17 cellular contexts compared by ENCODE assay signal in the genomic region with DNA sequence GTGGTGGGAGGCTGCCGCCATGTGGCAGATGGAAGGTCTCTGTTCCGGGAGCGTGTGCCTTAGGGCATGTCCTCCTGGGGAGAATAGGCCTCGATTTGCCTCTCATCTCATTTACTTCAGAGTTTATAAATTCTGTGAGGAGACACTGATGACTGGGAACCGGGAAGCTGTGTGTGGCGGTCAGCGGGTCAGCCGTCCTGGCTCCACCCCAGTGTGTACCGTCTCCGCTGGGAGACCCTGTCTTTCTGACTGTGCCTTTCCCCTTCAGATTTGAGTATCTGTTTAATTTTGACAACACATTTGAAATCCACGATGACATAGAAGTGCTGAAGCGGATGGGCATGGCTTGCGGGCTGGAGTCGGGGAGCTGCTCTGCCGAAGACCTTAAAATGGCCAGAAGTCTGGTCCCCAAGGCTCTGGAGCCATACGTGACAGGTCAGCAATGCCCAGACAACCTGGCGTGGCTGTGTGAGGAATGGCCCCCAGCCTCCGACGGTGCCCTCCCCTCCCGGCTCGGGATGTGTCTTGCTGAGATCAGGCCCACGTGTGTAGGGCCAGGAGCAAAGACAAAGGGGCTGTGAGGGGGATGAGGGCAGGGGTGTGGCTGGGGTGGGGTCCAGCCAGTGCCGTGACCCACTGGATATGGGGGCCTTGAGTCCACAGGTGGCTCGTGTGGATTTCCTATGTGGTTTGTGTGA. TPM values are rescaled to one million over a fixed set of nuclear protein-coding genes. Genes with fewer than 3 reads are reported as not detected.
DNase-seq lines count a peak whose midpoint lies in the region; ATAC-seq and TF ChIP-seq lines count a peak whose summit lies in the region.
"Had no signal": no experiment of that assay in that cellular context is flagged by ENCODE, and none has a peak within 500 bp of the region (broad histone marks: within the 10 kb centered on the region; RNA-seq: fewer than 3 reads in every experiment).

No MANE protein-coding gene starts in this region.

- H3K36me3 Mint-ChIP-seq in T-cell: peaks cover 77% of the 10 kb centered on the region
- H3K36me3 Mint-ChIP-seq in naive thymus-derived CD4-positive, alpha-beta T cell: peaks cover 3 to 66% (median 35%) of the 10 kb centered on the region in 5 donors

- DNase-seq in left ventricle myocardium superior: peak; percentile 8
- DNase-seq in Right ventricle myocardium superior: no peak
- peak in 1 of 34 experiments; percentile 11 for DNase-seq in T-cell
- DNase-seq in naive thymus-derived CD4-positive, alpha-beta T cell: no peak
- DNase-seq in upper lobe of left lung: peak; percentile 4 to 71
- no peak for DNase-seq in T-helper 1 cell
- DNase-seq in NCI-H2227 treated with DMSO at 0.1 percent for 48 hours (lab: John Stamatoyannopoulos, UW): no peak
- DNase-seq: Karpas-422, MM.1S, NCI-H1105 treated with DMSO at 0.1 percent for 48 hours, NCI-H187 treated with DMSO at 0.1 percent for 48 hours, NCI-H446 treated with DMSO at 0.1 percent for 48 hours, NCI-H774, SHP77 treated with DMSO at 0.1 percent for 48 hours had no signal

- H3K4me3 ChIP-seq in naive thymus-derived CD4-positive, alpha-beta T cell (ENCODE audit: low read length): no peak overlapping the region
- H3K4me3 ChIP-seq in upper lobe of left lung: no peak overlapping the region

- peaks cover 0 to 27% of the 10 kb centered on the region in 2 donors for H3K4me1 ChIP-seq in naive thymus-derived CD4-positive, alpha-beta T cell (ENCODE audit: control insufficient read depth in 2 of 2, insufficient read depth in 2 of 2, low read length in 2 of 2)
- H3K4me1 ChIP-seq in upper lobe of left lung: no peaks in the 10 kb centered on the region

- no peak for TF ChIP-seq CTCF in upper lobe of left lung (IDR thresholded peaks at IDR 0.05)

- CTCF ChIA-PET in T-cell (lab: Charles Lee): interaction anchor here in 1 of 2 donors (0.6 kb wide), 1 partner anchor 475 kb away, joined by 3 read pairs; no protein-coding TSS in a partner anchor
- CTCF ChIA-PET in naive thymus-derived CD4-positive, alpha-beta T cell (lab: Charles Lee): no interaction called here

- no peak for TF ChIP-seq POLR2A in upper lobe of left lung (IDR thresholded peaks at IDR 0.05)

- peak overlapping the region; percentile 36 to 69 for H3K27ac Mint-ChIP-seq in T-cell
- H3K27ac Mint-ChIP-seq in naive thymus-derived CD4-positive, alpha-beta T cell: peak overlapping the region in 8 of 9 donors; percentile 51 to 98 (median 85)

- no peak overlapping the region for H3K4me3 Mint-ChIP-seq in T-cell
- H3K4me3 Mint-ChIP-seq in naive thymus-derived CD4-positive, alpha-beta T cell: peak overlapping the region in 3 of 10 donors; percentile 7 to 25 (median 13)

- WGBS in upper lobe of left lung, 2 donors: 93 to 96% methylated on average over 24 of the region's 24 CpGs

- POLR2A ChIA-PET in T-cell (lab: Charles Lee): interaction anchor here in 1 of 2 donors (0.7 kb wide), 1 partner anchor 8 kb away, joined by 3 read pairs; no protein-coding TSS in a partner anchor
- POLR2A ChIA-PET in naive thymus-derived CD4-positive, alpha-beta T cell (lab: Charles Lee): interaction anchor here (1.3 kb wide), 1 partner anchor 10 kb away, joined by 4 read pairs; no protein-coding TSS in a partner anchor

- H3K4me1 Mint-ChIP-seq in T-cell: peaks cover 26 to 29% (median 29%) of the 10 kb centered on the region in 3 donors
- peaks cover 8 to 49% (median 35%) of the 10 kb centered on the region in 7 donors for H3K4me1 Mint-ChIP-seq in naive thymus-derived CD4-positive, alpha-beta T cell

- H3K27me3 Mint-ChIP-seq in T-cell: no peaks in the 10 kb centered on the region
- no peaks in the 10 kb centered on the region for H3K27me3 Mint-ChIP-seq in naive thymus-derived CD4-positive, alpha-beta T cell

- intact Hi-C loops in left ventricle myocardium superior (cut with micrococcal nuclease) (no loop called here), Right ventricle myocardium superior (cut with DNase I) (no loop called here)
- intact Hi-C loops in naive thymus-derived CD4-positive, alpha-beta T cell (cut with micrococcal nuclease): no loop called here

- no peaks in the 10 kb centered on the region for H3K9me3 ChIP-seq in naive thymus-derived CD4-positive, alpha-beta T cell (ENCODE audit: control insufficient read depth in 2 of 3, low read length in 3 of 3)
- H3K9me3 ChIP-seq in upper lobe of left lung: no peaks in the 10 kb centered on the region

- H3K27me3 ChIP-seq in naive thymus-derived CD4-positive, alpha-beta T cell (ENCODE audit: control insufficient read depth in 2 of 2, insufficient read depth in 2 of 2, low read length in 2 of 2): no peaks in the 10 kb centered on the region
- no peaks in the 10 kb centered on the region for H3K27me3 ChIP-seq in upper lobe of left lung

- H3K36me3 ChIP-seq in naive thymus-derived CD4-positive, alpha-beta T cell (ENCODE audit: control insufficient read depth in 2 of 3, insufficient read depth in 3 of 3, low read length in 3 of 3): peaks cover 0 to 24% (median 0%) of the 10 kb centered on the region in 3 experiments
- H3K36me3 ChIP-seq in upper lobe of left lung: peaks cover 23 to 91% (median 80%) of the 10 kb centered on the region in 4 donors

- ATAC-seq in left ventricle myocardium superior: no peak
- no peak for ATAC-seq in Right ventricle myocardium superior (ENCODE audit: poor library complexity)
- no peak for ATAC-seq in T-cell (replicated peaks in 1 of 4)
- no peak for ATAC-seq in naive thymus-derived CD4-positive, alpha-beta T cell
- no peak for ATAC-seq in upper lobe of left lung (ENCODE audit: low FRiP score in 2 of 2)
- no peak for ATAC-seq in HG03039 (IDR thresholded peaks at IDR 0.05; ENCODE audit: unreplicated experiment)

- no peaks in the 10 kb centered on the region for H3K9me3 Mint-ChIP-seq in T-cell
- H3K9me3 Mint-ChIP-seq in naive thymus-derived CD4-positive, alpha-beta T cell: peaks cover 0 to 3% (median 0%) of the 10 kb centered on the region in 11 donors

- TF ChIP-seq EP300 in upper lobe of left lung (IDR thresholded peaks at IDR 0.05): no peak

- peak overlapping the region; percentile 61 for H3K27ac ChIP-seq in naive thymus-derived CD4-positive, alpha-beta T cell (ENCODE audit: low read depth, low read length)
- no peak overlapping the region for H3K27ac ChIP-seq in upper lobe of left lung

RNA-seq across cellular contexts. Expression of gene ATP4B, which starts 21.6 kb away (rescaled TPM):
- not detected for total RNA-seq in left ventricle myocardium superior
- not detected for total RNA-seq in Right ventricle myocardium superior
- total RNA-seq in T-cell: not detected
- total RNA-seq in naive thymus-derived CD4-positive, alpha-beta T cell: not detected
- not detected for polyA plus RNA-seq in naive thymus-derived CD4-positive, alpha-beta T cell
- total RNA-seq in upper lobe of left lung: not detected
- total RNA-seq: H4 had no signal
- polyA plus RNA-seq: BJ had no signal

RNA-seq across cellular contexts. Expression of gene GRK1, which starts 30.6 kb away (rescaled TPM):
- total RNA-seq in left ventricle myocardium superior (0.42 TPM), Right ventricle myocardium superior (0.13 TPM), T-cell (not detected), upper lobe of left lung (1 to 10 TPM in 1 of 6 donors, under 1 TPM in 1, not detected in 4; 0.15 to 5.2 TPM)
- not detected for total RNA-seq in naive thymus-derived CD4-positive, alpha-beta T cell
- not detected for polyA plus RNA-seq in naive thymus-derived CD4-positive, alpha-beta T cell
- total RNA-seq: H4 had no signal

RNA-seq across cellular contexts. Expression of gene TFDP1, which starts 51.9 kb away (rescaled TPM):
- total RNA-seq in left ventricle myocardium superior: 45.1 TPM
- total RNA-seq in Right ventricle myocardium superior: 42.1 TPM
- total RNA-seq in T-cell: 10 to 100 TPM; 25.8 to 38.3 (median 34.1) TPM
- 100 to 1,000 TPM in 1 of 5 experiments, 10 to 100 TPM in 4; 21.4 to 127 (median 34.7) TPM for total RNA-seq in naive thymus-derived CD4-positive, alpha-beta T cell
- polyA plus RNA-seq in naive thymus-derived CD4-positive, alpha-beta T cell: 10 to 100 TPM; 50.9 to 78.0 TPM
- 10 to 100 TPM; 23.2 to 45.2 (median 37.9) TPM for total RNA-seq in upper lobe of left lung

Comparison
In these comparisons a context has a peak if more than half of its experiments do, and no peak if none do; other contexts are left out.
1. DNase-seq: peak in left ventricle myocardium superior (single experiment) and upper lobe of left lung (2 of 2); none in Right ventricle myocardium superior (single experiment), naive thymus-derived CD4-positive, alpha-beta T cell (0 of 9), T-helper 1 cell (0 of 5) and NCI-H2227 treated with DMSO at 0.1 percent for 48 hours (single experiment).